1 cellular context compared by ENCODE assay signal in the genomic region with DNA sequence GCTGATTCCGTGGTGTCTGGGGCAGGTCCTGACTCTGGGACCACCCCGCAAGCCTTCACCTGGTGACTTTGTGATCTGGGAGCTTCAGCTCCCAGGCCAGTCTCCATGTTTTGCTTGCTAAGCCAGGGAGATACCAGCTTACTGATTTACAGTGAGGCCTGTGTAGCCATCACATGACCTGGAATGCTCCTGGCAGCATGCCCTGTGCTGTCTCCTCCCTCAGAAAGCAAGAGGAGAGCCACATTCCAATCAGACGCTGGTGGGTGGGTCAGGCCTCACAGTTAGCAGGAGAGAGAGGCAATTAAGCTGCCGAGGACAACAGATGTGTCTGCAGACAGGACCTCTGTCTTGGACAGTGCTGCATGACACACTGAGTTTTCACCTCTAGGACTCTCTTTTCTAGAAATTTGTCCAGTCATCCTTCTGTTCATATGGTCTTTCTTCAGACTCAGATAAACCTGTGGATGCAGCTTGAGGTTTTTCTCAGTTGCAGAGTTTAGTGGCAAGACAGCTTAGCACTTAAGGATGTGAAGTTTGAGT.
TF ChIP-seq lines count a peak whose summit lies in the region.

No MANE protein-coding gene starts in this region.

TF ChIP-seq in HepG2, 621 proteins besides CTCF, POLR2A, EP300 and RAD21 (continued from another document and continues in another):
- TF ChIP-seq ZMAT3 (CRISPR knock-in tag; conservative IDR thresholded peaks at IDR 0.05), result no peak
- TF ChIP-seq, protein P1, sequence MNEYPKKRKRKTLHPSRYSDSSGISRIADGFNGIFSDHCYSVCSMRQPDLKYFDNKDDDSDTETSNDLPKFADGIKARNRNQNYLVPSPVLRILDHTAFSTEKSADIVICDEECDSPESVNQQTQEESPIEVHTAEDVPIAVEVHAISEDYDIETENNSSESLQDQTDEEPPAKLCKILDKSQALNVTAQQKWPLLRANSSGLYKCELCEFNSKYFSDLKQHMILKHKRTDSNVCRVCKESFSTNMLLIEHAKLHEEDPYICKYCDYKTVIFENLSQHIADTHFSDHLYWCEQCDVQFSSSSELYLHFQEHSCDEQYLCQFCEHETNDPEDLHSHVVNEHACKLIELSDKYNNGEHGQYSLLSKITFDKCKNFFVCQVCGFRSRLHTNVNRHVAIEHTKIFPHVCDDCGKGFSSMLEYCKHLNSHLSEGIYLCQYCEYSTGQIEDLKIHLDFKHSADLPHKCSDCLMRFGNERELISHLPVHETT (CRISPR knock-in tag; conservative IDR thresholded peaks at IDR 0.05), result no peak
- 0 out of 2 replicates have a peak, but pooled peaks have one; percentile 22 for TF ChIP-seq ZSCAN9 (CRISPR knock-in tag; IDR thresholded peaks at IDR 0.05; ENCODE audit: borderline replicate concordance)
- 0 out of 2 replicates have a peak, but pooled peaks have one; percentile 11 for TF ChIP-seq ELF3 (CRISPR knock-in tag; IDR thresholded peaks at IDR 0.05)
- TF ChIP-seq, protein P2, sequence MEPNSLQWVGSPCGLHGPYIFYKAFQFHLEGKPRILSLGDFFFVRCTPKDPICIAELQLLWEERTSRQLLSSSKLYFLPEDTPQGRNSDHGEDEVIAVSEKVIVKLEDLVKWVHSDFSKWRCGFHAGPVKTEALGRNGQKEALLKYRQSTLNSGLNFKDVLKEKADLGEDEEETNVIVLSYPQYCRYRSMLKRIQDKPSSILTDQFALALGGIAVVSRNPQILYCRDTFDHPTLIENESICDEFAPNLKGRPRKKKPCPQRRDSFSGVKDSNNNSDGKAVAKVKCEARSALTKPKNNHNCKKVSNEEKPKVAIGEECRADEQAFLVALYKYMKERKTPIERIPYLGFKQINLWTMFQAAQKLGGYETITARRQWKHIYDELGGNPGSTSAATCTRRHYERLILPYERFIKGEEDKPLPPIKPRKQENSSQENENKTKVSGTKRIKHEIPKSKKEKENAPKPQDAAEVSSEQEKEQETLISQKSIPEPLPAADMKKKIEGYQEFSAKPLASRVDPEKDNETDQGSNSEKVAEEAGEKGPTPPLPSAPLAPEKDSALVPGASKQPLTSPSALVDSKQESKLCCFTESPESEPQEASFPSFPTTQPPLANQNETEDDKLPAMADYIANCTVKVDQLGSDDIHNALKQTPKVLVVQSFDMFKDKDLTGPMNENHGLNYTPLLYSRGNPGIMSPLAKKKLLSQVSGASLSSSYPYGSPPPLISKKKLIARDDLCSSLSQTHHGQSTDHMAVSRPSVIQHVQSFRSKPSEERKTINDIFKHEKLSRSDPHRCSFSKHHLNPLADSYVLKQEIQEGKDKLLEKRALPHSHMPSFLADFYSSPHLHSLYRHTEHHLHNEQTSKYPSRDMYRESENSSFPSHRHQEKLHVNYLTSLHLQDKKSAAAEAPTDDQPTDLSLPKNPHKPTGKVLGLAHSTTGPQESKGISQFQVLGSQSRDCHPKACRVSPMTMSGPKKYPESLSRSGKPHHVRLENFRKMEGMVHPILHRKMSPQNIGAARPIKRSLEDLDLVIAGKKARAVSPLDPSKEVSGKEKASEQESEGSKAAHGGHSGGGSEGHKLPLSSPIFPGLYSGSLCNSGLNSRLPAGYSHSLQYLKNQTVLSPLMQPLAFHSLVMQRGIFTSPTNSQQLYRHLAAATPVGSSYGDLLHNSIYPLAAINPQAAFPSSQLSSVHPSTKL (CRISPR knock-in tag; IDR thresholded peaks at IDR 0.05), result peak; percentile 59
- no peak for TF ChIP-seq PCBP1 (IDR thresholded peaks at IDR 0.05; ENCODE audit: borderline replicate concordance, low read depth, low read length)
- TF ChIP-seq, protein P3, sequence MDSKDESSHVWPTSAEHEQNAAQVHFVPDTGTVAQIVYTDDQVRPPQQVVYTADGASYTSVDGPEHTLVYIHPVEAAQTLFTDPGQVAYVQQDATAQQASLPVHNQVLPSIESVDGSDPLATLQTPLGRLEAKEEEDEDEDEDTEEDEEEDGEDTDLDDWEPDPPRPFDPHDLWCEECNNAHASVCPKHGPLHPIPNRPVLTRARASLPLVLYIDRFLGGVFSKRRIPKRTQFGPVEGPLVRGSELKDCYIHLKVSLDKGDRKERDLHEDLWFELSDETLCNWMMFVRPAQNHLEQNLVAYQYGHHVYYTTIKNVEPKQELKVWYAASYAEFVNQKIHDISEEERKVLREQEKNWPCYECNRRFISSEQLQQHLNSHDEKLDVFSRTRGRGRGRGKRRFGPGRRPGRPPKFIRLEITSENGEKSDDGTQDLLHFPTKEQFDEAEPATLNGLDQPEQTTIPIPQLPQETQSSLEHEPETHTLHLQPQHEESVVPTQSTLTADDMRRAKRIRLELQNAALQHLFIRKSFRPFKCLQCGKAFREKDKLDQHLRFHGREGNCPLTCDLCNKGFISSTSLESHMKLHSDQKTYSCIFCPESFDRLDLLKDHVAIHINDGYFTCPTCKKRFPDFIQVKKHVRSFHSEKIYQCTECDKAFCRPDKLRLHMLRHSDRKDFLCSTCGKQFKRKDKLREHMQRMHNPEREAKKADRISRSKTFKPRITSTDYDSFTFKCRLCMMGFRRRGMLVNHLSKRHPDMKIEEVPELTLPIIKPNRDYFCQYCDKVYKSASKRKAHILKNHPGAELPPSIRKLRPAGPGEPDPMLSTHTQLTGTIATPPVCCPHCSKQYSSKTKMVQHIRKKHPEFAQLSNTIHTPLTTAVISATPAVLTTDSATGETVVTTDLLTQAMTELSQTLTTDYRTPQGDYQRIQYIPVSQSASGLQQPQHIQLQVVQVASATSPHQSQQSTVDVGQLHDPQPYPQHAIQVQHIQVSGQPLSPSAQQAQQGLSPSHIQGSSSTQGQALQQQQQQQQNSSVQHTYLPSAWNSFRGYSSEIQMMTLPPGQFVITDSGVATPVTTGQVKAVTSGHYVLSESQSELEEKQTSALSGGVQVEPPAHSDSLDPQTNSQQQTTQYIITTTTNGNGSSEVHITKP (CRISPR knock-in tag; IDR thresholded peaks at IDR 0.05; ENCODE audit: low read depth), result no peak
- TF ChIP-seq HOXA9 (CRISPR knock-in tag; IDR thresholded peaks at IDR 0.05; ENCODE audit: borderline replicate concordance), result no peak
- TF ChIP-seq, protein P4, sequence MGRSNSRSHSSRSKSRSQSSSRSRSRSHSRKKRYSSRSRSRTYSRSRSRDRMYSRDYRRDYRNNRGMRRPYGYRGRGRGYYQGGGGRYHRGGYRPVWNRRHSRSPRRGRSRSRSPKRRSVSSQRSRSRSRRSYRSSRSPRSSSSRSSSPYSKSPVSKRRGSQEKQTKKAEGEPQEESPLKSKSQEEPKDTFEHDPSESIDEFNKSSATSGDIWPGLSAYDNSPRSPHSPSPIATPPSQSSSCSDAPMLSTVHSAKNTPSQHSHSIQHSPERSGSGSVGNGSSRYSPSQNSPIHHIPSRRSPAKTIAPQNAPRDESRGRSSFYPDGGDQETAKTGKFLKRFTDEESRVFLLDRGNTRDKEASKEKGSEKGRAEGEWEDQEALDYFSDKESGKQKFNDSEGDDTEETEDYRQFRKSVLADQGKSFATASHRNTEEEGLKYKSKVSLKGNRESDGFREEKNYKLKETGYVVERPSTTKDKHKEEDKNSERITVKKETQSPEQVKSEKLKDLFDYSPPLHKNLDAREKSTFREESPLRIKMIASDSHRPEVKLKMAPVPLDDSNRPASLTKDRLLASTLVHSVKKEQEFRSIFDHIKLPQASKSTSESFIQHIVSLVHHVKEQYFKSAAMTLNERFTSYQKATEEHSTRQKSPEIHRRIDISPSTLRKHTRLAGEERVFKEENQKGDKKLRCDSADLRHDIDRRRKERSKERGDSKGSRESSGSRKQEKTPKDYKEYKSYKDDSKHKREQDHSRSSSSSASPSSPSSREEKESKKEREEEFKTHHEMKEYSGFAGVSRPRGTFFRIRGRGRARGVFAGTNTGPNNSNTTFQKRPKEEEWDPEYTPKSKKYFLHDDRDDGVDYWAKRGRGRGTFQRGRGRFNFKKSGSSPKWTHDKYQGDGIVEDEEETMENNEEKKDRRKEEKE (IDR thresholded peaks at IDR 0.05), result no peak
- no peak for TF ChIP-seq ZNF552 (CRISPR knock-in tag; IDR thresholded peaks at IDR 0.05; ENCODE audit: borderline replicate concordance)
- peak; percentile 78; the same call in 1 of the 2 replicates for TF ChIP-seq ZMYM4 (CRISPR knock-in tag; IDR thresholded peaks at IDR 0.05)
- TF ChIP-seq, protein P5, sequence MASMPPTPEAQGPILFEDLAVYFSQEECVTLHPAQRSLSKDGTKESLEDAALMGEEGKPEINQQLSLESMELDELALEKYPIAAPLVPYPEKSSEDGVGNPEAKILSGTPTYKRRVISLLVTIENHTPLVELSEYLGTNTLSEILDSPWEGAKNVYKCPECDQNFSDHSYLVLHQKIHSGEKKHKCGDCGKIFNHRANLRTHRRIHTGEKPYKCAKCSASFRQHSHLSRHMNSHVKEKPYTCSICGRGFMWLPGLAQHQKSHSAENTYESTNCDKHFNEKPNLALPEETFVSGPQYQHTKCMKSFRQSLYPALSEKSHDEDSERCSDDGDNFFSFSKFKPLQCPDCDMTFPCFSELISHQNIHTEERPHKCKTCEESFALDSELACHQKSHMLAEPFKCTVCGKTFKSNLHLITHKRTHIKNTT (CRISPR knock-in tag; IDR thresholded peaks at IDR 0.05), result no peak
- TF ChIP-seq SRY (CRISPR knock-in tag; IDR thresholded peaks at IDR 0.05), result no peak
- TF ChIP-seq CBX1 (IDR thresholded peaks at IDR 0.05; ENCODE audit: low read depth), result no peak
- 0 out of 2 replicates have a peak, but pooled peaks have one; percentile 29 for TF ChIP-seq THAP11 (CRISPR knock-in tag; IDR thresholded peaks at IDR 0.05)
- no peak for TF ChIP-seq ZNF382 (CRISPR knock-in tag; IDR thresholded peaks at IDR 0.05; ENCODE audit: borderline replicate concordance)
- no peak for TF ChIP-seq ONECUT2 (CRISPR knock-in tag; IDR thresholded peaks at IDR 0.05)
- no peak for TF ChIP-seq ZFP36 (IDR thresholded peaks at IDR 0.05; ENCODE audit: borderline replicate concordance, low read depth, low read length, partially characterized antibody)
- no peak for TF ChIP-seq ZNF558 (CRISPR knock-in tag; IDR thresholded peaks at IDR 0.05; ENCODE audit: borderline replicate concordance)
- no peak for TF ChIP-seq ZNF205 (CRISPR knock-in tag; IDR thresholded peaks at IDR 0.05)
- TF ChIP-seq, protein P6, sequence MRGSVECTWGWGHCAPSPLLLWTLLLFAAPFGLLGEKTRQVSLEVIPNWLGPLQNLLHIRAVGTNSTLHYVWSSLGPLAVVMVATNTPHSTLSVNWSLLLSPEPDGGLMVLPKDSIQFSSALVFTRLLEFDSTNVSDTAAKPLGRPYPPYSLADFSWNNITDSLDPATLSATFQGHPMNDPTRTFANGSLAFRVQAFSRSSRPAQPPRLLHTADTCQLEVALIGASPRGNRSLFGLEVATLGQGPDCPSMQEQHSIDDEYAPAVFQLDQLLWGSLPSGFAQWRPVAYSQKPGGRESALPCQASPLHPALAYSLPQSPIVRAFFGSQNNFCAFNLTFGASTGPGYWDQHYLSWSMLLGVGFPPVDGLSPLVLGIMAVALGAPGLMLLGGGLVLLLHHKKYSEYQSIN (CRISPR knock-in tag; IDR thresholded peaks at IDR 0.05; ENCODE audit: borderline replicate concordance), result no peak
- no peak for TF ChIP-seq SMAD1 (CRISPR knock-in tag; IDR thresholded peaks at IDR 0.05; ENCODE audit: borderline replicate concordance, low read depth)
- TF ChIP-seq, protein P7, sequence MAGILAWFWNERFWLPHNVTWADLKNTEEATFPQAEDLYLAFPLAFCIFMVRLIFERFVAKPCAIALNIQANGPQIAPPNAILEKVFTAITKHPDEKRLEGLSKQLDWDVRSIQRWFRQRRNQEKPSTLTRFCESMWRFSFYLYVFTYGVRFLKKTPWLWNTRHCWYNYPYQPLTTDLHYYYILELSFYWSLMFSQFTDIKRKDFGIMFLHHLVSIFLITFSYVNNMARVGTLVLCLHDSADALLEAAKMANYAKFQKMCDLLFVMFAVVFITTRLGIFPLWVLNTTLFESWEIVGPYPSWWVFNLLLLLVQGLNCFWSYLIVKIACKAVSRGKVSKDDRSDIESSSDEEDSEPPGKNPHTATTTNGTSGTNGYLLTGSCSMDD (CRISPR knock-in tag; IDR thresholded peaks at IDR 0.05), result no peak
- TF ChIP-seq, protein P8, sequence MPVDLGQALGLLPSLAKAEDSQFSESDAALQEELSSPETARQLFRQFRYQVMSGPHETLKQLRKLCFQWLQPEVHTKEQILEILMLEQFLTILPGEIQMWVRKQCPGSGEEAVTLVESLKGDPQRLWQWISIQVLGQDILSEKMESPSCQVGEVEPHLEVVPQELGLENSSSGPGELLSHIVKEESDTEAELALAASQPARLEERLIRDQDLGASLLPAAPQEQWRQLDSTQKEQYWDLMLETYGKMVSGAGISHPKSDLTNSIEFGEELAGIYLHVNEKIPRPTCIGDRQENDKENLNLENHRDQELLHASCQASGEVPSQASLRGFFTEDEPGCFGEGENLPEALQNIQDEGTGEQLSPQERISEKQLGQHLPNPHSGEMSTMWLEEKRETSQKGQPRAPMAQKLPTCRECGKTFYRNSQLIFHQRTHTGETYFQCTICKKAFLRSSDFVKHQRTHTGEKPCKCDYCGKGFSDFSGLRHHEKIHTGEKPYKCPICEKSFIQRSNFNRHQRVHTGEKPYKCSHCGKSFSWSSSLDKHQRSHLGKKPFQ (CRISPR knock-in tag; IDR thresholded peaks at IDR 0.05; ENCODE audit: insufficient replicate concordance), result no peak
- peak; percentile 11; the same call in 1 of the 2 replicates for TF ChIP-seq MAFF (IDR thresholded peaks at IDR 0.05; ENCODE audit: low read depth, low read length)
- peak; percentile 97; the same call in 1 of the 2 replicates for TF ChIP-seq ZNF292 (CRISPR knock-in tag; IDR thresholded peaks at IDR 0.05; ENCODE audit: borderline replicate concordance, low read depth)
- no peak for TF ChIP-seq ZBTB7A (CRISPR knock-in tag; IDR thresholded peaks at IDR 0.05)
- TF ChIP-seq SP1 (IDR thresholded peaks at IDR 0.05), result no peak
- peak; percentile 62 for TF ChIP-seq SP1 (CRISPR knock-in tag; IDR thresholded peaks at IDR 0.05)
- TF ChIP-seq, protein P9, sequence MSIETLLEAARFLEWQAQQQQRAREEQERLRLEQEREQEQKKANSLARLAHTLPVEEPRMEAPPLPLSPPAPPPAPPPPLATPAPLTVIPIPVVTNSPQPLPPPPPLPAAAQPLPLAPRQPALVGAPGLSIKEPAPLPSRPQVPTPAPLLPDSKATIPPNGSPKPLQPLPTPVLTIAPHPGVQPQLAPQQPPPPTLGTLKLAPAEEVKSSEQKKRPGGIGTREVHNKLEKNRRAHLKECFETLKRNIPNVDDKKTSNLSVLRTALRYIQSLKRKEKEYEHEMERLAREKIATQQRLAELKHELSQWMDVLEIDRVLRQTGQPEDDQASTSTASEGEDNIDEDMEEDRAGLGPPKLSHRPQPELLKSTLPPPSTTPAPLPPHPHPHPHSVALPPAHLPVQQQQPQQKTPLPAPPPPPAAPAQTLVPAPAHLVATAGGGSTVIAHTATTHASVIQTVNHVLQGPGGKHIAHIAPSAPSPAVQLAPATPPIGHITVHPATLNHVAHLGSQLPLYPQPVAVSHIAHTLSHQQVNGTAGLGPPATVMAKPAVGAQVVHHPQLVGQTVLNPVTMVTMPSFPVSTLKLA (IDR thresholded peaks at IDR 0.05), result 0 out of 2 replicates have a peak, but pooled peaks have one; percentile 20
- TF ChIP-seq ISL2 (CRISPR knock-in tag; IDR thresholded peaks at IDR 0.05), result 0 out of 2 replicates have a peak, but pooled peaks have one; percentile 41
- TF ChIP-seq CHCHD3 (CRISPR knock-in tag; IDR thresholded peaks at IDR 0.05), result no peak
